Comparison of ENCODE assay signal across 1 cellular context in genomic region chr7:2771274-2771711, GRCh38.
TF ChIP-seq lines count a peak whose summit lies in the region.

No MANE protein-coding gene starts in this region.

TF ChIP-seq in K562, 482 proteins besides CTCF, POLR2A, EP300 and RAD21 (continued from another document and continues in another):
- peak; percentile 87 for TF ChIP-seq NFRKB (IDR thresholded peaks at IDR 0.05; ENCODE audit: low read depth)
- TF ChIP-seq PHB2 (IDR thresholded peaks at IDR 0.05; ENCODE audit: low read depth): peak; percentile 69; the same call in 1 of the 2 replicates
- TF ChIP-seq MNT (conservative IDR thresholded peaks at IDR 0.05): peak; percentile 50 to 78; a peak in 3 of 4 replicates
- no peak for TF ChIP-seq RERE (CRISPR knock-in tag; IDR thresholded peaks at IDR 0.05; ENCODE audit: borderline replicate concordance)
- peak; percentile 28; the same call in 1 of the 2 replicates for TF ChIP-seq CREB1 (IDR thresholded peaks at IDR 0.05)
- no peak for TF ChIP-seq CREB1 (CRISPR knock-in tag; IDR thresholded peaks at IDR 0.05)
- no peak; a peak in 1 of 4 replicates for TF ChIP-seq FOXA3 (CRISPR knock-in tag; conservative IDR thresholded peaks at IDR 0.05 in 1 of 2, IDR thresholded peaks at IDR 0.05 in 1 of 2)
- peak; percentile 81 to 91; a peak in 3 of 4 replicates for TF ChIP-seq ARNT (IDR thresholded peaks at IDR 0.05)
- no peak for TF ChIP-seq HIVEP1 (CRISPR knock-in tag; IDR thresholded peaks at IDR 0.05)
- TF ChIP-seq KDM2B (CRISPR knock-in tag; IDR thresholded peaks at IDR 0.05): no peak
- TF ChIP-seq ZNF407 (IDR thresholded peaks at IDR 0.05; ENCODE audit: low read depth): peak; percentile 43; the same call in 1 of the 2 replicates
- TF ChIP-seq FOXM1 (IDR thresholded peaks at IDR 0.05; ENCODE audit: low read depth): peak; percentile 46; the same call in 1 of the 2 replicates
- no peak for TF ChIP-seq FOXM1 (CRISPR knock-in tag; IDR thresholded peaks at IDR 0.05; ENCODE audit: low read depth)
- TF ChIP-seq ZNF395 (CRISPR knock-in tag; IDR thresholded peaks at IDR 0.05): peak; percentile 77; the same call in 1 of the 2 replicates
- no peak for TF ChIP-seq ZNF133 (CRISPR knock-in tag; IDR thresholded peaks at IDR 0.05)
- 0 out of 2 replicates have a peak, but pooled peaks have one; percentile 37 for TF ChIP-seq ZBTB7A (IDR thresholded peaks at IDR 0.05; ENCODE audit: borderline replicate concordance, control insufficient read depth, low read depth, low read length)
- no peak for TF ChIP-seq PHB (CRISPR knock-in tag; IDR thresholded peaks at IDR 0.05)
- TF ChIP-seq TCF3 (CRISPR knock-in tag; IDR thresholded peaks at IDR 0.05): peak; percentile 94
- no peak for TF ChIP-seq SMAD3 (CRISPR knock-in tag; conservative IDR thresholded peaks at IDR 0.05)
- peak; percentile 71; the same call in 1 of the 2 replicates for TF ChIP-seq ZNF175 (CRISPR knock-in tag; IDR thresholded peaks at IDR 0.05; ENCODE audit: low read depth)
- TF ChIP-seq C11orf30 (IDR thresholded peaks at IDR 0.05; ENCODE audit: low read depth): no peak
- no peak for TF ChIP-seq HNRNPH1 (optimal IDR thresholded peaks at IDR 0.05; ENCODE audit: low read depth, low read length)
- TF ChIP-seq STAT6 (CRISPR knock-in tag; IDR thresholded peaks at IDR 0.05): no peak
- TF ChIP-seq ETV6 (IDR thresholded peaks at IDR 0.05; ENCODE audit: borderline replicate concordance in 1 of 2, low read depth in 2 of 2, low read length in 1 of 2): no peak
- TF ChIP-seq ETV6 (CRISPR knock-in tag; IDR thresholded peaks at IDR 0.05; ENCODE audit: borderline replicate concordance): no peak
- TF ChIP-seq ZNF165 (CRISPR knock-in tag; IDR thresholded peaks at IDR 0.05; ENCODE audit: borderline replicate concordance): no peak
- 0 out of 2 replicates have a peak, but pooled peaks have one; percentile 27 for TF ChIP-seq ZBTB26 (CRISPR knock-in tag; IDR thresholded peaks at IDR 0.05)
- TF ChIP-seq DACH1 (IDR thresholded peaks at IDR 0.05; ENCODE audit: partially characterized antibody): peak; percentile 88
- TF ChIP-seq GTF2E2 (tag; IDR thresholded peaks at IDR 0.05): no peak
- TF ChIP-seq GABPA (tag; conservative IDR thresholded peaks at IDR 0.05; ENCODE audit: low read depth): no peak
- TF ChIP-seq ETV5 (CRISPR knock-in tag; IDR thresholded peaks at IDR 0.05; ENCODE audit: low read depth): peak; percentile 85
